Comparison of ENCODE assay signal across 1 cellular context in genomic region chr20:62369508-62370114, GRCh38.
A peak's percentile ranks its signal among the peaks of the same experiment; 100 is the strongest.
TF ChIP-seq lines count a peak whose summit lies in the region.

No MANE protein-coding gene starts in this region.

TF ChIP-seq in HepG2, 621 proteins besides CTCF, POLR2A, EP300 and RAD21 (continued from another document):
- TF ChIP-seq ZNF281 (CRISPR knock-in tag; IDR thresholded peaks at IDR 0.05; ENCODE audit: borderline replicate concordance) = 0 out of 2 replicates have a peak, but pooled peaks have one; percentile 14
- TF ChIP-seq ZBED4 (CRISPR knock-in tag; IDR thresholded peaks at IDR 0.05; ENCODE audit: borderline replicate concordance) = no peak
- TF ChIP-seq THAP11 (CRISPR knock-in tag; IDR thresholded peaks at IDR 0.05) = 0 out of 2 replicates have a peak, but pooled peaks have one; percentile 10
- TF ChIP-seq ATF7-NPFF (CRISPR knock-in tag; IDR thresholded peaks at IDR 0.05; ENCODE audit: low read depth) = 0 out of 2 replicates have a peak, but pooled peaks have one; percentile 61
- TF ChIP-seq KDM5A (IDR thresholded peaks at IDR 0.05; ENCODE audit: borderline replicate concordance, low read length) = no peak
- TF ChIP-seq ZNF891 (CRISPR knock-in tag; IDR thresholded peaks at IDR 0.05) = 0 out of 2 replicates have a peak, but pooled peaks have one; percentile 5
- 0 out of 2 replicates have a peak, but pooled peaks have one; percentile 33 for TF ChIP-seq ZBTB39 (CRISPR knock-in tag; IDR thresholded peaks at IDR 0.05)
- TF ChIP-seq ZNF749 (CRISPR knock-in tag; IDR thresholded peaks at IDR 0.05; ENCODE audit: borderline replicate concordance) = 0 out of 2 replicates have a peak, but pooled peaks have one; percentile 45
- 0 out of 2 replicates have a peak, but pooled peaks have one; percentile 5 for TF ChIP-seq TBX3 (IDR thresholded peaks at IDR 0.05; ENCODE audit: borderline replicate concordance)
- TF ChIP-seq FOXO4 (CRISPR knock-in tag; conservative IDR thresholded peaks at IDR 0.05) = 0 out of 2 replicates have a peak, but pooled peaks have one; percentile 55
- TF ChIP-seq ZNF879 (CRISPR knock-in tag; IDR thresholded peaks at IDR 0.05) = 0 out of 2 replicates have a peak, but pooled peaks have one; percentile 59
- peak; percentile 5; the same call in 1 of the 2 replicates for TF ChIP-seq ETS1 (CRISPR knock-in tag; IDR thresholded peaks at IDR 0.05)
- TF ChIP-seq SPEN (CRISPR knock-in tag; IDR thresholded peaks at IDR 0.05; ENCODE audit: low read depth) = peak; percentile 51; the same call in 1 of the 2 replicates
- TF ChIP-seq SP5 (CRISPR knock-in tag; IDR thresholded peaks at IDR 0.05; ENCODE audit: borderline replicate concordance, low read depth) = 0 out of 2 replicates have a peak, but pooled peaks have one; percentile 24
- 0 out of 2 replicates have a peak, but pooled peaks have one; percentile 43 for TF ChIP-seq KMT2A (CRISPR knock-in tag; IDR thresholded peaks at IDR 0.05)
- peak; percentile 45; the same call in 1 of the 2 replicates for TF ChIP-seq POLR2G (IDR thresholded peaks at IDR 0.05; ENCODE audit: low read depth, low read length)
- 0 out of 2 replicates have a peak, but pooled peaks have one; percentile 1 for TF ChIP-seq ZSCAN21 (CRISPR knock-in tag; IDR thresholded peaks at IDR 0.05; ENCODE audit: borderline replicate concordance)
- peak; percentile 56; the same call in 1 of the 2 replicates for TF ChIP-seq HIC2 (CRISPR knock-in tag; IDR thresholded peaks at IDR 0.05; ENCODE audit: low read depth)
- 0 out of 2 replicates have a peak, but pooled peaks have one; percentile 63 for TF ChIP-seq ZNF552 (CRISPR knock-in tag; IDR thresholded peaks at IDR 0.05; ENCODE audit: borderline replicate concordance)
- TF ChIP-seq MAFF (IDR thresholded peaks at IDR 0.05; ENCODE audit: low read depth, low read length) = no peak
- no peak for TF ChIP-seq EEA1 (CRISPR knock-in tag; IDR thresholded peaks at IDR 0.05; ENCODE audit: borderline replicate concordance)
- 0 out of 2 replicates have a peak, but pooled peaks have one; percentile 14 for TF ChIP-seq YEATS4 (CRISPR knock-in tag; IDR thresholded peaks at IDR 0.05; ENCODE audit: borderline replicate concordance)
- 0 out of 2 replicates have a peak, but pooled peaks have one; percentile 4 for TF ChIP-seq CBX5 (CRISPR knock-in tag; IDR thresholded peaks at IDR 0.05; ENCODE audit: borderline replicate concordance)
- TF ChIP-seq CC2D1A (CRISPR knock-in tag; IDR thresholded peaks at IDR 0.05) = peak; percentile 95; the same call in 1 of the 2 replicates
- peak; percentile 86 for TF ChIP-seq PATZ1 (CRISPR knock-in tag; IDR thresholded peaks at IDR 0.05)
- TF ChIP-seq ZNF276 (CRISPR knock-in tag; IDR thresholded peaks at IDR 0.05; ENCODE audit: low read depth) = 0 out of 2 replicates have a peak, but pooled peaks have one; percentile 6
- TF ChIP-seq AGO1 (IDR thresholded peaks at IDR 0.05; ENCODE audit: low read depth, low read length, poor library complexity, severe bottlenecking) = peak; percentile 51
- TF ChIP-seq ZBTB42 (CRISPR knock-in tag; IDR thresholded peaks at IDR 0.05) = 0 out of 2 replicates have a peak, but pooled peaks have one; percentile 14
- 0 out of 2 replicates have a peak, but pooled peaks have one; percentile 13 for TF ChIP-seq MYC (CRISPR knock-in tag; IDR thresholded peaks at IDR 0.05; ENCODE audit: borderline replicate concordance)
TF ChIP-seq in HepG2: peak in this region for 49.
